ENCODE assay signal across 9 cellular contexts in genomic region chr17:77476920-77477805, GRCh38.
DNase-seq lines count a peak whose midpoint lies in the region; ATAC-seq and TF ChIP-seq lines count a peak whose summit lies in the region.
"Had no signal": no experiment of that assay in that cellular context is flagged by ENCODE, and none has a peak within 500 bp of the region (broad histone marks: within the 10 kb centered on the region; RNA-seq: fewer than 3 reads in every experiment).

No MANE protein-coding gene starts in this region.

- H3K4me1 ChIP-seq in foreskin keratinocyte = peaks cover 60% of the 10 kb centered on the region

- DNase-seq in NCI-H510A (lab: John Stamatoyannopoulos, UW) (peak; percentile 39), NCI-H510A treated with DMSO at 0.1 percent for 48 hours (lab: John Stamatoyannopoulos, UW) (no peak), foreskin keratinocyte (peak; percentile 97 to 98), posterior cingulate gyrus (peak in 8 of 10 donors; percentile 38 to 94 (median 66)), G401 (ENCODE audit: low spot score) (no peak), GM10266 (ENCODE audit: extremely low spot score) (no peak), NCI-H2227 treated with DMSO at 0.1 percent for 48 hours (lab: John Stamatoyannopoulos, UW) (no peak)
- DNase-seq in activated T-cell treated with anti-CD3 and anti-CD28 coated beads, Interleukin-2, amount 50 U/mL, for 72 hours = peak; percentile 29 to 35

- H3K27ac ChIP-seq in foreskin keratinocyte = peak overlapping the region; percentile 89
- H3K27ac ChIP-seq: 22Rv1 had no signal

- H3K27ac Mint-ChIP-seq in activated T-cell treated with anti-CD3 and anti-CD28 coated beads, Interleukin-2, amount 50 U/mL, for 72 hours = peak overlapping the region; percentile 61

- no peaks in the 10 kb centered on the region for H3K27me3 ChIP-seq in foreskin keratinocyte

- no peaks in the 10 kb centered on the region for H3K27me3 Mint-ChIP-seq in activated T-cell treated with anti-CD3 and anti-CD28 coated beads, Interleukin-2, amount 50 U/mL, for 72 hours (ENCODE audit: low read depth)

- TF ChIP-seq CTCF in foreskin keratinocyte (conservative IDR thresholded peaks at IDR 0.05) (peak; percentile 1), GM10266 (IDR thresholded peaks at IDR 0.05; ENCODE audit: control insufficient read depth, insufficient read depth, low read depth, missing control alignments) (no peak)

- peaks cover 81% of the 10 kb centered on the region for H3K4me1 Mint-ChIP-seq in activated T-cell treated with anti-CD3 and anti-CD28 coated beads, Interleukin-2, amount 50 U/mL, for 72 hours (ENCODE audit: low read depth)

- peak overlapping the region; percentile 49 to 56 for H3K4me3 Mint-ChIP-seq in activated T-cell treated with anti-CD3 and anti-CD28 coated beads, Interleukin-2, amount 50 U/mL, for 72 hours

- in situ Hi-C loops in G401 (cut with HindIII; ENCODE audit: low sequenced_read_pairs) = no loop called here

- peak in 1 of 2 donors; percentile 24 for ATAC-seq in activated T-cell treated with anti-CD3 and anti-CD28 coated beads, Interleukin-2, amount 50 U/mL, for 72 hours (replicated peaks in 1 of 2)
- peak; percentile 89 for ATAC-seq in foreskin keratinocyte

- H3K9me3 Mint-ChIP-seq in activated T-cell treated with anti-CD3 and anti-CD28 coated beads, Interleukin-2, amount 50 U/mL, for 72 hours = no peaks in the 10 kb centered on the region

- intact Hi-C loops in posterior cingulate gyrus (cut with DNase I) = no loop called here

- H3K36me3 Mint-ChIP-seq in activated T-cell treated with anti-CD3 and anti-CD28 coated beads, Interleukin-2, amount 50 U/mL, for 72 hours (ENCODE audit: insufficient read depth in 2 of 2) = peaks cover 4 to 19% of the 10 kb centered on the region in 2 donors

Comparison
In these comparisons a context has a peak if more than half of its experiments do, and no peak if none do; other contexts are left out.
1. DNase-seq: peak in NCI-H510A (single experiment), activated T-cell treated with anti-CD3 and anti-CD28 coated beads, Interleukin-2, amount 50 U/mL, for 72 hours (2 of 2), foreskin keratinocyte (2 of 2) and posterior cingulate gyrus (8 of 10); none in NCI-H510A treated with DMSO at 0.1 percent for 48 hours (single experiment), G401 (single experiment), GM10266 (single experiment) and NCI-H2227 treated with DMSO at 0.1 percent for 48 hours (single experiment).